18 cellular contexts compared by ENCODE assay signal in genomic region chr3:100966049-100966471, GRCh38. TPM values are rescaled to one million over a fixed set of nuclear protein-coding genes. Genes with fewer than 3 reads are reported as not detected.
"Had no signal": no experiment of that assay in that cellular context is flagged by ENCODE, and none has a peak within 500 bp of the region (broad histone marks: within the 10 kb centered on the region; RNA-seq: fewer than 3 reads in every experiment).

No MANE protein-coding gene starts in this region.

- H3K4me3 Mint-ChIP-seq: natural killer cell had no signal

- H3K4me1 Mint-ChIP-seq: natural killer cell had no signal

- H3K4me3 ChIP-seq: body of pancreas, colonic mucosa, mucosa of descending colon, upper lobe of left lung had no signal

- H3K9me3 ChIP-seq: body of pancreas, colonic mucosa, mucosa of descending colon, upper lobe of left lung had no signal

- H3K27ac ChIP-seq: body of pancreas, colonic mucosa had no signal

- H3K27me3 ChIP-seq: body of pancreas, colonic mucosa, upper lobe of left lung had no signal

- H3K36me3 Mint-ChIP-seq: natural killer cell had no signal

- H3K4me1 ChIP-seq: body of pancreas, colonic mucosa had no signal

- DNase-seq: activated CD4-positive, alpha-beta T cell treated with anti-CD3 and anti-CD28 coated beads, Interleukin-2, amount 50 U/mL, for 4 hours; activated CD4-positive, CD25-positive, alpha-beta regulatory T cell treated with anti-CD3 and anti-CD28 coated beads, Interleukin-2, amount 50 U/mL, for 72 hours; activated effector memory CD4-positive, alpha-beta T cell treated with Interleukin-2 at 50 U/mL for 16 hours; activated naive CD4-positive, alpha-beta T cell treated with anti-CD3 and anti-CD28 coated beads, Interleukin-2, amount 50 U/mL, for 16 hours; activated T-cell treated with anti-CD3 and anti-CD28 coated beads, Interleukin-2, amount 50 U/mL, for 1 hour; amniotic stem cell; body of pancreas; central memory CD4-positive, alpha-beta T cell; colonic mucosa; foreskin melanocyte; left cardiac atrium; mucosa of descending colon; natural killer cell; stimulated activated CD4-positive, alpha-beta T cell treated with anti-CD3 and anti-CD28 coated beads, Interleukin-4, amount 100 ng/mL, for 24 hours; stimulated activated naive CD4-positive, alpha-beta T cell; upper lobe of left lung had no signal

- H3K27ac Mint-ChIP-seq: natural killer cell had no signal

- H3K36me3 ChIP-seq: colonic mucosa, upper lobe of left lung had no signal

- ATAC-seq: body of pancreas, esophagus mucosa, mucosa of descending colon, natural killer cell had no signal

RNA-seq across cellular contexts. Expression of gene ABI3BP, which starts 27.2 kb away (rescaled TPM):
- total RNA-seq: natural killer cell; T-helper 1 cell treated with Interleukin-12 subunit alpha and Interleukin-12 subunit beta and Interleukin-4 antibody, amounts not matched to agents 30 ng/mL and 1 ng/mL, for 36 hours had no signal
